ENCODE assay signal across 14 cellular contexts in genomic region chr5:178305801-178306200, GRCh38.
"Had no signal": no experiment of that assay in that cellular context is flagged by ENCODE, and none has a peak within 500 bp of the region (broad histone marks: within the 10 kb centered on the region; RNA-seq: fewer than 3 reads in every experiment).

No MANE protein-coding gene starts in this region.

- H3K36me3 Mint-ChIP-seq: activated naive CD8-positive, alpha-beta T cell treated with anti-CD3 and anti-CD28 coated beads for 36 hours had no signal

- ATAC-seq: foreskin keratinocyte; stimulated activated naive CD8-positive, alpha-beta T cell treated with anti-CD3 and anti-CD28 coated beads, Interleukin-15, amount 100 ng/mL, for 72 hours had no signal

- DNase-seq: activated CD4-positive, alpha-beta T cell treated with anti-CD3 and anti-CD28 coated beads, Interleukin-2, amount 10 ng/mL, durations not matched to agents 7 days and 5 days; activated CD4-positive, CD25-positive, alpha-beta regulatory T cell; activated naive CD8-positive, alpha-beta T cell treated with anti-CD3 and anti-CD28 coated beads for 36 hours; activated T-cell treated with anti-CD3 and anti-CD28 coated beads for 4 hours; foreskin keratinocyte; nucleus accumbens; stimulated activated CD4-positive, alpha-beta T cell treated with anti-CD3 and anti-CD28 coated beads, Interleukin-4, amount 100 ng/mL, for 24 hours; stimulated activated naive CD8-positive, alpha-beta T cell treated with anti-CD3 and anti-CD28 coated beads, Interleukin-15, amount 100 ng/mL, for 72 hours had no signal

- H3K27ac ChIP-seq: ascending aorta, foreskin keratinocyte, prostate gland, vagina had no signal

- H3K4me1 Mint-ChIP-seq: activated CD4-positive, alpha-beta T cell treated with anti-CD3 and anti-CD28 coated beads, Interleukin-2, amount 10 ng/mL, durations not matched to agents 7 days and 5 days; activated naive CD8-positive, alpha-beta T cell treated with anti-CD3 and anti-CD28 coated beads for 36 hours; stimulated activated naive CD8-positive, alpha-beta T cell treated with anti-CD3 and anti-CD28 coated beads, Interleukin-15, amount 100 ng/mL, for 72 hours had no signal

- H3K27ac Mint-ChIP-seq: activated CD4-positive, alpha-beta T cell treated with anti-CD3 and anti-CD28 coated beads, Interleukin-2, amount 10 ng/mL, durations not matched to agents 7 days and 5 days; activated naive CD8-positive, alpha-beta T cell treated with anti-CD3 and anti-CD28 coated beads for 36 hours; activated T-helper 2 cell treated with anti-CD3 and anti-CD28 coated beads, Interferon-gamma antibody, Interleukin-2, Interleukin-4, amounts not matched to agents 10 μg/mL and 5 μg/mL and 100 μg/mL, durations not matched to agents 14 hours and 24 hours and 36 hours; T-helper 1 cell treated with Interleukin-12 subunit alpha and Interleukin-12 subunit beta and Interleukin-4 antibody, amounts not matched to agents 30 μg/mL and 1 μg/mL, for 36 hours had no signal

- H3K4me3 ChIP-seq: ascending aorta, prostate gland, vagina had no signal

- H3K27me3 ChIP-seq: ascending aorta, foreskin keratinocyte, vagina had no signal

- H3K4me3 Mint-ChIP-seq: activated CD4-positive, alpha-beta T cell treated with anti-CD3 and anti-CD28 coated beads, Interleukin-2, amount 10 ng/mL, durations not matched to agents 7 days and 5 days; activated naive CD8-positive, alpha-beta T cell treated with anti-CD3 and anti-CD28 coated beads for 36 hours; mesothelial cell of epicardium; stimulated activated naive CD8-positive, alpha-beta T cell treated with anti-CD3 and anti-CD28 coated beads, Interleukin-15, amount 100 ng/mL, for 72 hours; T-helper 1 cell treated with Interleukin-12 subunit alpha and Interleukin-12 subunit beta and Interleukin-4 antibody, amounts not matched to agents 30 μg/mL and 1 μg/mL, for 36 hours had no signal

- H3K4me1 ChIP-seq: ascending aorta, foreskin keratinocyte, prostate gland had no signal

- H3K36me3 ChIP-seq: ascending aorta, prostate gland, vagina had no signal

- H3K9me3 Mint-ChIP-seq: activated CD4-positive, alpha-beta T cell treated with anti-CD3 and anti-CD28 coated beads, Interleukin-2, amount 10 ng/mL, durations not matched to agents 7 days and 5 days; activated T-helper 2 cell treated with anti-CD3 and anti-CD28 coated beads, Interferon-gamma antibody, Interleukin-2, Interleukin-4, amounts not matched to agents 10 μg/mL and 5 μg/mL and 100 μg/mL, durations not matched to agents 14 hours and 24 hours and 36 hours; T-helper 1 cell treated with Interleukin-12 subunit alpha and Interleukin-12 subunit beta and Interleukin-4 antibody, amounts not matched to agents 30 μg/mL and 1 μg/mL, for 36 hours had no signal

- H3K9me3 ChIP-seq: ascending aorta, prostate gland, vagina had no signal

- H3K27me3 Mint-ChIP-seq: activated naive CD8-positive, alpha-beta T cell treated with anti-CD3 and anti-CD28 coated beads for 36 hours had no signal
